8 cellular contexts compared by ENCODE assay signal in genomic region chr6:10411131-10411914, GRCh38. TPM values are rescaled to one million over a fixed set of nuclear protein-coding genes. Genes with fewer than 3 reads are reported as not detected.
A peak's percentile ranks its signal among the peaks of the same experiment; 100 is the strongest.
DNase-seq lines count a peak whose midpoint lies in the region; ATAC-seq and TF ChIP-seq lines count a peak whose summit lies in the region.

No MANE protein-coding gene starts in this region.

- no peak for ATAC-seq in GM18520 (IDR thresholded peaks at IDR 0.05; ENCODE audit: unreplicated experiment)

- 0 out of 2 replicates have a peak, but pooled peaks cover 3% of the 10 kb centered on the region for H3K79me2 ChIP-seq in MM.1S (ENCODE audit: low read length)

- H3K27me3 ChIP-seq in MM.1S (replicated peaks; ENCODE audit: insufficient read depth, low read length) (no peaks in the 10 kb centered on the region), BE2C (peaks cover 95% of the 10 kb centered on the region)
- peaks cover 60% of the 10 kb centered on the region for H3K27me3 ChIP-seq in effector memory CD4-positive, alpha-beta T cell (replicated peaks; ENCODE audit: control insufficient read depth, insufficient read depth, low read length, poor library complexity, severe bottlenecking)

- H3K9me3 Mint-ChIP-seq in Calu3 (ENCODE audit: low read depth, unreplicated experiment), result no peaks in the 10 kb centered on the region
- H3K9me3 Mint-ChIP-seq in nephron progenitor cell, result peaks cover 15% of the 10 kb centered on the region

- peak overlapping the region; percentile 90 for H3K27ac ChIP-seq in MM.1S (ENCODE audit: low read length)
- H3K27ac ChIP-seq in effector memory CD4-positive, alpha-beta T cell (ENCODE audit: insufficient read depth, low read length, poor library complexity, severe bottlenecking), result no peak overlapping the region

- peak overlapping the region; percentile 99 for H3K27ac Mint-ChIP-seq in Calu3 (ENCODE audit: unreplicated experiment)
- H3K27ac Mint-ChIP-seq in nephron progenitor cell, result no peak overlapping the region

- no peaks in the 10 kb centered on the region for H3K9me3 ChIP-seq in MM.1S (replicated peaks; ENCODE audit: insufficient read depth, low read length)
- peaks cover 7% of the 10 kb centered on the region for H3K9me3 ChIP-seq in effector memory CD4-positive, alpha-beta T cell (ENCODE audit: control insufficient read depth, low read length)
- no peaks in the 10 kb centered on the region for H3K9me3 ChIP-seq in BE2C

- intact Hi-C loops in Calu3 (cut with micrococcal nuclease; ENCODE audit: unreplicated experiment), result loop anchor here (5.0 kb wide), 1 partner anchor 874 kb away; no protein-coding TSS in a partner anchor

- peak overlapping the region; percentile 49; the same call in 1 of the 2 replicates for H3K9ac ChIP-seq in MM.1S (ENCODE audit: low read length)

- DNase-seq in Calu3, result no peak
- no peak for DNase-seq in MM.1S
- no peak for DNase-seq in effector memory CD4-positive, alpha-beta T cell
- DNase-seq in nephron progenitor cell, result peak; percentile 24
- no peak for DNase-seq in SKM-1 (lab: John Stamatoyannopoulos, UW; ENCODE audit: unreplicated experiment)
- no peak for DNase-seq in BE2C
- DNase-seq in AG08396 (ENCODE audit: low spot score), result no peak

- H3K4me3 ChIP-seq in MM.1S (ENCODE audit: low read length) (peak overlapping the region; percentile 77), BE2C (ENCODE audit: low read depth, low read length) (no peak overlapping the region)
- peak overlapping the region; percentile 76 for H3K4me3 ChIP-seq in effector memory CD4-positive, alpha-beta T cell (ENCODE audit: insufficient read depth, low read depth, low read length, poor library complexity, severe bottlenecking)

- no peaks in the 10 kb centered on the region for H3K9me2 ChIP-seq in MM.1S (replicated peaks; ENCODE audit: insufficient read depth, low read length)

- H3K4me1 ChIP-seq in MM.1S (ENCODE audit: low read length), result peaks cover 5% of the 10 kb centered on the region; the same call in 1 of the 2 replicates
- peaks cover 22% of the 10 kb centered on the region for H3K4me1 ChIP-seq in effector memory CD4-positive, alpha-beta T cell (ENCODE audit: control insufficient read depth, insufficient read depth, low read length, poor library complexity, severe bottlenecking)
- no peaks in the 10 kb centered on the region for H3K4me1 ChIP-seq in BE2C

- H3K27me3 Mint-ChIP-seq in Calu3 (ENCODE audit: unreplicated experiment) (no peaks in the 10 kb centered on the region), nephron progenitor cell (ENCODE audit: low read depth, poor library complexity) (peaks cover 100% of the 10 kb centered on the region)

- CTCF ChIA-PET in Calu3 (lab: Charles Lee), result no interaction called here

- H3K4me1 Mint-ChIP-seq in Calu3 (ENCODE audit: low read depth, unreplicated experiment), result peaks cover 2% of the 10 kb centered on the region
- peaks cover 43% of the 10 kb centered on the region for H3K4me1 Mint-ChIP-seq in nephron progenitor cell

- H3F3A ChIP-seq in MM.1S (ENCODE audit: insufficient read depth, low read length), result peaks cover 23% of the 10 kb centered on the region

- BruUV-seq in Calu3 (replicated peaks; lab: Mats Ljungman, UMichigan), result no TSS peak

- no peaks in the 10 kb centered on the region for H4K20me1 ChIP-seq in MM.1S (ENCODE audit: insufficient read depth, low read length)

- TF ChIP-seq CTCF in Calu3 (IDR thresholded peaks at IDR 0.05; ENCODE audit: unreplicated experiment) (no peak), MM.1S (IDR thresholded peaks at IDR 0.05; ENCODE audit: low read length) (no peak), nephron progenitor cell (IDR thresholded peaks at IDR 0.05) (no peak), BE2C (IDR thresholded peaks at IDR 0.05; ENCODE audit: low read depth, low read length) (no peak)

- peak overlapping the region; percentile 29 for H3K4me2 ChIP-seq in MM.1S (ENCODE audit: low read depth, low read length)

- H2AFZ ChIP-seq in MM.1S (ENCODE audit: low read length), result peak overlapping the region; percentile 42

- H3K4me3 Mint-ChIP-seq in Calu3 (ENCODE audit: low read depth, unreplicated experiment), result peak overlapping the region; percentile 92
- peak overlapping the region; percentile 79 for H3K4me3 Mint-ChIP-seq in nephron progenitor cell

- H3K36me3 Mint-ChIP-seq in Calu3 (ENCODE audit: insufficient read depth, unreplicated experiment), result peaks cover 100% of the 10 kb centered on the region
- no peaks in the 10 kb centered on the region for H3K36me3 Mint-ChIP-seq in nephron progenitor cell (ENCODE audit: low read depth)

- H3K36me3 ChIP-seq in MM.1S (replicated peaks; ENCODE audit: insufficient read depth, low read length), result no peaks in the 10 kb centered on the region
- no peaks in the 10 kb centered on the region for H3K36me3 ChIP-seq in effector memory CD4-positive, alpha-beta T cell (ENCODE audit: control insufficient read depth, insufficient read depth, low read length)
- no peaks in the 10 kb centered on the region for H3K36me3 ChIP-seq in BE2C

RNA-seq across cellular contexts. Expression of gene TFAP2A, which starts 3.6 kb away (rescaled TPM):
- 74.7 and 77.0 TPM in 2 replicates for total RNA-seq in Calu3 (2022)
- 1.6 TPM for polyA plus RNA-seq in BE2C (2012; ENCODE audit: insufficient read depth, insufficient read length, low read depth)
